Comparison of ENCODE assay signal across 18 cellular contexts in the genomic region with DNA sequence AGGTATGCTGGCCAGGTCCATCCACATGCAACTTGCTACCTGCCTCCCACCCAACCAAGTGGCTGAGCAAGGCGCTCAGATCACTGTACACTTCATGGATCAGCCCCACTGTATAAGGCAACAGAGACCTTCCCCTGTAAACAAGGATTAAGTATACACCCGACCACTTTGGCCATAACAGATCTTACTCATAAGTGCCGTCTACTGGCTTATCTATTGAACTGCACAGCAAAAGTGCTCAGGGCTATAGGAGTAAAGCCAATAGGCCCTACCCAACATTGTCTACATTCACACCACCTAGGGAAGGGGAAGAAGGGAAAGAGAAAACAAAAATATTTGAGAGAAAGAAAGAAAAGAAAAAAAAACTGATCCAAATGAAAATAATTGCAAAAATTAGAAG.
DNase-seq lines count a peak whose midpoint lies in the region; ATAC-seq and TF ChIP-seq lines count a peak whose summit lies in the region.
"Had no signal": no experiment of that assay in that cellular context is flagged by ENCODE, and none has a peak within 500 bp of the region (broad histone marks: within the 10 kb centered on the region; RNA-seq: fewer than 3 reads in every experiment).

No MANE protein-coding gene starts in this region.

- H3K4me1 Mint-ChIP-seq in WTC11: no peaks in the 10 kb centered on the region
- no peaks in the 10 kb centered on the region for H3K4me1 Mint-ChIP-seq in neural progenitor cell

- no peaks in the 10 kb centered on the region for H4K20me1 ChIP-seq in neural progenitor cell (ENCODE audit: low read depth)
- H4K20me1 ChIP-seq in mammary epithelial cell (ENCODE audit: insufficient read depth, low read length): no peaks in the 10 kb centered on the region
- H4K20me1 ChIP-seq: BLaER1 treated with 17β-estradiol and CSF1 and Interleukin-3, amounts not matched to agents 10 nM and 100 nM had no signal

- no peak overlapping the region for H3K4me3 Mint-ChIP-seq in WTC11
- no peak overlapping the region for H3K4me3 Mint-ChIP-seq in neural progenitor cell

- intact Hi-C loops in mammary epithelial cell (cut with micrococcal nuclease) (no loop called here), esophagus muscularis mucosa (cut with DNase I) (no loop called here)

- H3K27ac Mint-ChIP-seq in WTC11: no peak overlapping the region
- H3K27ac Mint-ChIP-seq in neural progenitor cell: no peak overlapping the region

- ATAC-seq in WTC11: peak; percentile 93
- ATAC-seq: HepG2 had no signal

- H3K36me3 Mint-ChIP-seq in WTC11 (peaks cover 10% of the 10 kb centered on the region), neural progenitor cell (no peaks in the 10 kb centered on the region)

- H3K27me3 ChIP-seq in neural progenitor cell (no peaks in the 10 kb centered on the region), mammary epithelial cell (ENCODE audit: insufficient read depth, low read length) (no peaks in the 10 kb centered on the region), esophagus muscularis mucosa (no peaks in the 10 kb centered on the region)
- H3K27me3 ChIP-seq: BLaER1 treated with 17β-estradiol and CSF1 and Interleukin-3, amounts not matched to agents 10 nM and 100 nM; MG63 had no signal

- POLR2A ChIA-PET in WTC11 (lab: Charles Lee): no interaction called here

- H3K4me3 ChIP-seq in neural progenitor cell (no peak overlapping the region), mammary epithelial cell (replicated peaks in 1 of 3; ENCODE audit: insufficient read depth in 1 of 3, low read depth in 2 of 3, low read length in 3 of 3) (no peak overlapping the region), esophagus muscularis mucosa (no peak overlapping the region)
- H3K4me3 ChIP-seq: BLaER1 treated with 17β-estradiol and CSF1 and Interleukin-3, amounts not matched to agents 10 nM and 100 nM; MG63 had no signal

- H3K27me3 Mint-ChIP-seq in WTC11 (ENCODE audit: low read depth) (no peaks in the 10 kb centered on the region), neural progenitor cell (ENCODE audit: insufficient read depth, low read depth) (no peaks in the 10 kb centered on the region)

- WGBS in mammary epithelial cell (ENCODE audit: low coverage, missing lambda C conversion rate): 67% methylated on average over 3 of the region's 3 CpGs
- 63% methylated on average over 3 of the region's 3 CpGs for WGBS in esophagus muscularis mucosa

- 0 out of 2 replicates have a peak, but pooled peaks have one; percentile 33 for TF ChIP-seq CTCF in WTC11 (IDR thresholded peaks at IDR 0.05)
- TF ChIP-seq CTCF in neural progenitor cell (IDR thresholded peaks at IDR 0.05): peak; percentile 30
- TF ChIP-seq CTCF in mammary epithelial cell (conservative IDR thresholded peaks at IDR 0.05 in 1 of 2, IDR thresholded peaks at IDR 0.05 in 1 of 2; ENCODE audit: extremely low read depth in 1 of 2, insufficient read depth in 1 of 2, low read depth in 1 of 2, low read length in 2 of 2): no peak
- no peak for TF ChIP-seq CTCF in esophagus muscularis mucosa (IDR thresholded peaks at IDR 0.05)

- H3K4me2 ChIP-seq in neural progenitor cell: no peak overlapping the region
- H3K4me2 ChIP-seq in mammary epithelial cell (ENCODE audit: insufficient read depth, low read depth, low read length): no peak overlapping the region
- H3K4me2 ChIP-seq: BLaER1 treated with 17β-estradiol and CSF1 and Interleukin-3, amounts not matched to agents 10 nM and 100 nM; KMS-11 had no signal

- H3F3A ChIP-seq in neural progenitor cell (ENCODE audit: low read depth): no peaks in the 10 kb centered on the region

- H3K9me3 Mint-ChIP-seq in WTC11: peaks cover 47% of the 10 kb centered on the region
- H3K9me3 Mint-ChIP-seq in neural progenitor cell: peaks cover 2% of the 10 kb centered on the region

- H3K36me3 ChIP-seq in neural progenitor cell: no peaks in the 10 kb centered on the region
- H3K36me3 ChIP-seq in mammary epithelial cell (ENCODE audit: insufficient read depth, low read length): no peaks in the 10 kb centered on the region
- H3K36me3 ChIP-seq in esophagus muscularis mucosa: no peaks in the 10 kb centered on the region
- H3K36me3 ChIP-seq: BLaER1 treated with 17β-estradiol and CSF1 and Interleukin-3, amounts not matched to agents 10 nM and 100 nM; MG63 had no signal

- dilution Hi-C loops in mammary epithelial cell (cut with HindIII; ENCODE audit: low sequenced_read_pairs): no loop called here

- BruUV-seq in mammary epithelial cell (replicated peaks; lab: Mats Ljungman, UMichigan): no TSS peak

- in situ Hi-C loops in mammary epithelial cell (cut with MboI; ENCODE audit: low sequenced_read_pairs in 2 of 2): no loop called here

- H3K4me1 ChIP-seq in neural progenitor cell (no peaks in the 10 kb centered on the region), mammary epithelial cell (ENCODE audit: insufficient read depth, low read length) (no peaks in the 10 kb centered on the region), esophagus muscularis mucosa (no peaks in the 10 kb centered on the region)
- H3K4me1 ChIP-seq: BLaER1 treated with 17β-estradiol and CSF1 and Interleukin-3, amounts not matched to agents 10 nM and 100 nM had no signal

- H3K9me3 ChIP-seq in neural progenitor cell (ENCODE audit: low read depth) (no peaks in the 10 kb centered on the region), mammary epithelial cell (replicated peaks; ENCODE audit: insufficient read depth, low read length) (peaks cover 26% of the 10 kb centered on the region), esophagus muscularis mucosa (peaks cover 0 to 33% (median 18%) of the 10 kb centered on the region in 4 donors)
- H3K9me3 ChIP-seq: MG63 had no signal

- no peak overlapping the region for H3K27ac ChIP-seq in neural progenitor cell
- no peak overlapping the region for H3K27ac ChIP-seq in mammary epithelial cell (ENCODE audit: insufficient read depth, low read depth, low read length)
- H3K27ac ChIP-seq in esophagus muscularis mucosa (replicated peaks in 1 of 4): no peak overlapping the region
- H3K27ac ChIP-seq: BLaER1 treated with 17β-estradiol and CSF1 and Interleukin-3, amounts not matched to agents 10 nM and 100 nM; KMS-11 had no signal

- TF ChIP-seq POLR2A in esophagus muscularis mucosa (IDR thresholded peaks at IDR 0.05; ENCODE audit: low read depth): no peak

- CTCF ChIA-PET in WTC11 (lab: Charles Lee): no interaction called here
- CTCF ChIA-PET in mammary epithelial cell (lab: Charles Lee; ENCODE audit: low non-redundant PET): no interaction called here

- no peak overlapping the region for H3K9ac ChIP-seq in neural progenitor cell
- no peak overlapping the region for H3K9ac ChIP-seq in mammary epithelial cell (ENCODE audit: insufficient read depth, low read length)
- H3K9ac ChIP-seq: BLaER1 treated with 17β-estradiol and CSF1 and Interleukin-3, amounts not matched to agents 10 nM and 100 nM; KMS-11 had no signal

- H2AFZ ChIP-seq in neural progenitor cell (replicated peaks): no peak overlapping the region
- no peak overlapping the region for H2AFZ ChIP-seq in mammary epithelial cell (ENCODE audit: low read depth, low read length)

- peak; percentile 3 for DNase-seq in DMS 273 (lab: John Stamatoyannopoulos, UW; ENCODE audit: unreplicated experiment)
- no peak for DNase-seq in DMS 273 treated with DMSO at 0.1 percent for 48 hours (lab: John Stamatoyannopoulos, UW)
- peak; percentile 25 for DNase-seq in NAMALWA (ENCODE audit: low spot score)
- DNase-seq in WTC11 (ENCODE audit: low spot score): no peak
- peak; percentile 5 for DNase-seq in neural progenitor cell (ENCODE audit: low spot score)
- DNase-seq in COLO829 (ENCODE audit: low spot score): no peak
- no peak for DNase-seq in mammary epithelial cell
- DNase-seq in esophagus muscularis mucosa (ENCODE audit: extremely low spot score): no peak
- DNase-seq: 8988T, DMS79, MG63, NCI-H2029, NCI-H510A treated with DMSO at 0.1 percent for 48 hours, RPMI8226, T-helper 2 cell had no signal

- no peaks in the 10 kb centered on the region for H3K79me2 ChIP-seq in neural progenitor cell (ENCODE audit: low read depth)
- H3K79me2 ChIP-seq in mammary epithelial cell (ENCODE audit: insufficient read depth, low read length): no peaks in the 10 kb centered on the region

- no peak for TF ChIP-seq EP300 in esophagus muscularis mucosa (IDR thresholded peaks at IDR 0.05)

TF ChIP-seq in WTC11, 78 proteins besides CTCF, POLR2A, EP300 and RAD21 (continues in another document):
- no peak for TF ChIP-seq EMX1 (CRISPR knock-in tag; IDR thresholded peaks at IDR 0.05)
- no peak for TF ChIP-seq GTF2I (CRISPR knock-in tag; conservative IDR thresholded peaks at IDR 0.05)
- TF ChIP-seq, protein P1, sequence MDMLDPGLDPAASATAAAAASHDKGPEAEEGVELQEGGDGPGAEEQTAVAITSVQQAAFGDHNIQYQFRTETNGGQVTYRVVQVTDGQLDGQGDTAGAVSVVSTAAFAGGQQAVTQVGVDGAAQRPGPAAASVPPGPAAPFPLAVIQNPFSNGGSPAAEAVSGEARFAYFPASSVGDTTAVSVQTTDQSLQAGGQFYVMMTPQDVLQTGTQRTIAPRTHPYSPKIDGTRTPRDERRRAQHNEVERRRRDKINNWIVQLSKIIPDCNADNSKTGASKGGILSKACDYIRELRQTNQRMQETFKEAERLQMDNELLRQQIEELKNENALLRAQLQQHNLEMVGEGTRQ (CRISPR knock-in tag; IDR thresholded peaks at IDR 0.05): no peak
- no peak for TF ChIP-seq HMGA2 (CRISPR knock-in tag; IDR thresholded peaks at IDR 0.05)
- TF ChIP-seq, protein P2, sequence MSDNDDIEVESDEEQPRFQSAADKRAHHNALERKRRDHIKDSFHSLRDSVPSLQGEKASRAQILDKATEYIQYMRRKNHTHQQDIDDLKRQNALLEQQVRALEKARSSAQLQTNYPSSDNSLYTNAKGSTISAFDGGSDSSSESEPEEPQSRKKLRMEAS (CRISPR knock-in tag; IDR thresholded peaks at IDR 0.05): no peak
- no peak for TF ChIP-seq FOXJ3 (CRISPR knock-in tag; IDR thresholded peaks at IDR 0.05; ENCODE audit: borderline replicate concordance)
- no peak for TF ChIP-seq MYBL2 (CRISPR knock-in tag; IDR thresholded peaks at IDR 0.05)
- no peak for TF ChIP-seq TEAD1 (CRISPR knock-in tag; IDR thresholded peaks at IDR 0.05)

Comparison
In these comparisons a context has a peak if more than half of its experiments do, and no peak if none do; other contexts are left out.
1. DNase-seq: peak in DMS 273 (single experiment), NAMALWA (single experiment) and neural progenitor cell (single experiment); none in DMS 273 treated with DMSO at 0.1 percent for 48 hours (single experiment), WTC11 (single experiment), COLO829 (single experiment), mammary epithelial cell (single experiment) and esophagus muscularis mucosa (single experiment).
2. CTCF ChIP-seq: peak in WTC11 (single experiment) and neural progenitor cell (single experiment); none in mammary epithelial cell (0 of 2) and esophagus muscularis mucosa (0 of 3).